Comparison of ENCODE assay signal across 15 cellular contexts in genomic region chr6:56691201-56691595, GRCh38. TPM values are rescaled to one million over a fixed set of nuclear protein-coding genes. Genes with fewer than 3 reads are reported as not detected.
DNase-seq lines count a peak whose midpoint lies in the region; ATAC-seq lines count a peak whose summit lies in the region.
"Had no signal": no experiment of that assay in that cellular context is flagged by ENCODE, and none has a peak within 500 bp of the region (broad histone marks: within the 10 kb centered on the region; RNA-seq: fewer than 3 reads in every experiment).

No MANE protein-coding gene starts in this region.

- intact Hi-C loops in activated CD4-positive, alpha-beta T cell treated with anti-CD3 and anti-CD28 coated beads, Interleukin-2, amount 10 ng/mL, durations not matched to agents 24 days and 14 days (cut with micrococcal nuclease): no loop called here

- H3K27ac Mint-ChIP-seq in stimulated activated effector memory CD8-positive, alpha-beta T cell treated with anti-CD3 and anti-CD28 coated beads, Interleukin-12 subunit alpha, Interleukin-12 subunit beta, amount 100 ng/mL, for 72 hours: no peak overlapping the region
- H3K27ac Mint-ChIP-seq in activated CD4-positive, alpha-beta T cell treated with anti-CD3 and anti-CD28 coated beads, Interleukin-2, amount 10 ng/mL, durations not matched to agents 24 days and 14 days: no peak overlapping the region
- H3K27ac Mint-ChIP-seq: naive thymus-derived CD4-positive, alpha-beta T cell had no signal

- peaks cover 3% of the 10 kb centered on the region for H3K9me3 Mint-ChIP-seq in stimulated activated effector memory CD8-positive, alpha-beta T cell treated with anti-CD3 and anti-CD28 coated beads, Interleukin-12 subunit alpha, Interleukin-12 subunit beta, amount 100 ng/mL, for 72 hours
- H3K9me3 Mint-ChIP-seq in activated CD4-positive, alpha-beta T cell treated with anti-CD3 and anti-CD28 coated beads, Interleukin-2, amount 10 ng/mL, durations not matched to agents 24 days and 14 days: no peaks in the 10 kb centered on the region
- H3K9me3 Mint-ChIP-seq: naive thymus-derived CD4-positive, alpha-beta T cell had no signal

- no peak for ATAC-seq in stimulated activated effector memory CD8-positive, alpha-beta T cell treated with anti-CD3 and anti-CD28 coated beads, Interleukin-12 subunit alpha, Interleukin-12 subunit beta, amount 100 ng/mL, for 72 hours
- ATAC-seq: naive thymus-derived CD4-positive, alpha-beta T cell had no signal

- no peaks in the 10 kb centered on the region for H3K36me3 Mint-ChIP-seq in stimulated activated effector memory CD8-positive, alpha-beta T cell treated with anti-CD3 and anti-CD28 coated beads, Interleukin-12 subunit alpha, Interleukin-12 subunit beta, amount 100 ng/mL, for 72 hours
- no peaks in the 10 kb centered on the region for H3K36me3 Mint-ChIP-seq in activated CD4-positive, alpha-beta T cell treated with anti-CD3 and anti-CD28 coated beads, Interleukin-2, amount 10 ng/mL, durations not matched to agents 24 days and 14 days (ENCODE audit: low read depth)
- H3K36me3 Mint-ChIP-seq: naive thymus-derived CD4-positive, alpha-beta T cell had no signal

- DNase-seq in HT-29 (ENCODE audit: low spot score) (peak; percentile 41), caudate nucleus (lab: John Stamatoyannopoulos, UW) (no peak), kidney tubule cell (ENCODE audit: low spot score) (peak; percentile 53), substantia nigra (lab: John Stamatoyannopoulos, UW) (no peak), epidermal melanocyte (ENCODE audit: insufficient read length, low spot score) (no peak), NCI-H1105 (lab: John Stamatoyannopoulos, UW) (no peak)
- no peak for DNase-seq in stimulated activated effector memory CD8-positive, alpha-beta T cell treated with anti-CD3 and anti-CD28 coated beads, Interleukin-12 subunit alpha, Interleukin-12 subunit beta, amount 100 ng/mL, for 72 hours (ENCODE audit: low spot score in 2 of 2)
- DNase-seq in activated CD4-positive, alpha-beta T cell treated with anti-CD3 and anti-CD28 coated beads, Interleukin-2, amount 10 ng/mL, durations not matched to agents 24 days and 14 days: no peak
- DNase-seq: activated CD4-positive, alpha-beta T cell treated with anti-CD3 and anti-CD28 coated beads, Interleukin-2, amount 50 U/mL, for 4 hours; activated gamma-delta T cell treated with Interleukin-2 at 50 U/mL for 16 hours; COR-L47; GOT3; naive thymus-derived CD4-positive, alpha-beta T cell; NCI-H1694; stimulated activated CD4-positive, alpha-beta T cell treated with anti-CD3 and anti-CD28 coated beads, Interleukin-12 subunit alpha, Interleukin-12 subunit beta, amount 100 ng/mL, for 4 hours had no signal

- no peaks in the 10 kb centered on the region for H3K4me1 Mint-ChIP-seq in stimulated activated effector memory CD8-positive, alpha-beta T cell treated with anti-CD3 and anti-CD28 coated beads, Interleukin-12 subunit alpha, Interleukin-12 subunit beta, amount 100 ng/mL, for 72 hours
- no peaks in the 10 kb centered on the region for H3K4me1 Mint-ChIP-seq in activated CD4-positive, alpha-beta T cell treated with anti-CD3 and anti-CD28 coated beads, Interleukin-2, amount 10 ng/mL, durations not matched to agents 24 days and 14 days

- H3K27me3 Mint-ChIP-seq in activated CD4-positive, alpha-beta T cell treated with anti-CD3 and anti-CD28 coated beads, Interleukin-2, amount 10 ng/mL, durations not matched to agents 24 days and 14 days: peaks cover 14% of the 10 kb centered on the region

- H3K27ac ChIP-seq in caudate nucleus (ENCODE audit: low read depth, low read length): peak overlapping the region; percentile 0
- H3K27ac ChIP-seq in substantia nigra (ENCODE audit: low read depth, low read length, poor library complexity, severe bottlenecking): peak overlapping the region; percentile 88

- H3K4me3 Mint-ChIP-seq in stimulated activated effector memory CD8-positive, alpha-beta T cell treated with anti-CD3 and anti-CD28 coated beads, Interleukin-12 subunit alpha, Interleukin-12 subunit beta, amount 100 ng/mL, for 72 hours: no peak overlapping the region
- no peak overlapping the region for H3K4me3 Mint-ChIP-seq in activated CD4-positive, alpha-beta T cell treated with anti-CD3 and anti-CD28 coated beads, Interleukin-2, amount 10 ng/mL, durations not matched to agents 24 days and 14 days
- H3K4me3 Mint-ChIP-seq: naive thymus-derived CD4-positive, alpha-beta T cell had no signal

RNA-seq across cellular contexts. Expression of gene DST, which starts 48.5 kb away (rescaled TPM):
- total RNA-seq in HT-29 (2014; rRNA removed; shearing (Covaris generic)): 32.8 and 33.5 TPM in 2 replicates
- 8.0 and 8.1 TPM in 2 replicates for total RNA-seq in activated CD4-positive, alpha-beta T cell treated with anti-CD3 and anti-CD28 coated beads, Interleukin-2, amount 10 ng/mL, durations not matched to agents 24 days and 14 days

Comparison
In these comparisons a context has a peak if more than half of its experiments do, and no peak if none do; other contexts are left out.
1. DNase-seq: peak in HT-29 (single experiment) and kidney tubule cell (single experiment); none in caudate nucleus (0 of 61), substantia nigra (0 of 49), stimulated activated effector memory CD8-positive, alpha-beta T cell treated with anti-CD3 and anti-CD28 coated beads, Interleukin-12 subunit alpha, Interleukin-12 subunit beta, amount 100 ng/mL, for 72 hours (0 of 2), epidermal melanocyte (single experiment), NCI-H1105 (single experiment) and activated CD4-positive, alpha-beta T cell treated with anti-CD3 and anti-CD28 coated beads, Interleukin-2, amount 10 ng/mL, durations not matched to agents 24 days and 14 days (single experiment).